Comparison of ENCODE assay signal across 17 cellular contexts in the genomic region with DNA sequence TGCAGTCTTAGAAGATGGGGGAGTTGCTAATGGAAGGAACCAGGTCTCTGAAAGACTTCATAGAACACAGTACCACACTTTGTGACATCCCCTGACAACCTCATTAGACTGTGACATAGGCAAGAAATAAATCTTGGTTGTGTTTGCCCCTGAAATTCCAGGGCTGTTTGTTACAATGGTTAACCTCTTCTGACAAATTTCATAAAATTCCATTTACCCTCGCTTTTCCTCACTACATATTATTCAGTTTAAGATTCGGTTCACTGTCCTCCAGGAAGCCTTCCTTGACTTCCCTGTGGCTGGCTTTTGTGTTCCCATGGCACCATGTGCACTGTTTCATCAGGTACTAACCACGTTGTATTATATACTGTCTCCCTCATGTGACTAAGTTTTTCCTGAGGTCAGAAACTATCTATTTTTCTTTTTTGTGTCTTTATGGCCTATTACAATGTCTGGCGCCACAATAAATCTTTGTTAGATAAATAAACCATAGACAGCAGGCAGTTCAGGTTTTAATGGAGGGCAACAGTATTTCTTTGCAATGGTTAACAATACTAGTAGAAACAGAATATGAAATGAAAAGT. TPM values are rescaled to one million over a fixed set of nuclear protein-coding genes. Genes with fewer than 3 reads are reported as not detected.
DNase-seq lines count a peak whose midpoint lies in the region; ATAC-seq, FAIRE-seq and TF ChIP-seq lines count a peak whose summit lies in the region.
"Had no signal": no experiment of that assay in that cellular context is flagged by ENCODE, and none has a peak within 500 bp of the region (broad histone marks: within the 10 kb centered on the region; RNA-seq: fewer than 3 reads in every experiment).

No MANE protein-coding gene starts in this region.

- no peaks in the 10 kb centered on the region; the same call in 1 of the 2 replicates for H3K9me3 ChIP-seq in HEK293 (ENCODE audit: control insufficient read depth, insufficient read depth, low read depth, low read length)
- no peaks in the 10 kb centered on the region for H3K9me3 ChIP-seq in OCI-LY1 (ENCODE audit: low read length)
- H3K9me3 ChIP-seq in endothelial cell of umbilical vein (replicated peaks; ENCODE audit: control insufficient read depth, insufficient read depth, low read length), result no peaks in the 10 kb centered on the region
- no peaks in the 10 kb centered on the region for H3K9me3 ChIP-seq in transverse colon

- TF ChIP-seq POLR2A in endothelial cell of umbilical vein (IDR thresholded peaks at IDR 0.05; ENCODE audit: low read depth, low read length) (no peak), transverse colon (IDR thresholded peaks at IDR 0.05) (no peak)

- no peaks in the 10 kb centered on the region for H3K9me2 ChIP-seq in OCI-LY1 (ENCODE audit: low read depth, low read length)

- FAIRE-seq in endothelial cell of umbilical vein (lab: Jason Lieb, UNC), result no peak

- H3K4me1 Mint-ChIP-seq in activated T-cell treated with anti-CD3 and anti-CD28 coated beads, Interleukin-2, amount 50 U/mL, for 72 hours (ENCODE audit: low read depth), result peaks cover 5% of the 10 kb centered on the region
- H3K4me1 Mint-ChIP-seq: GM23338 had no signal

- dilution Hi-C loops in endothelial cell of umbilical vein (cut with MboI; ENCODE audit: extremely low pct_ligation_motif_present, low sequenced_read_pairs), result no loop called here

- 50 to 55% methylated on average over 1 to 4 of the region's 4 CpGs for WGBS in transverse colon (ENCODE audit: low coverage in 1 of 2), 2 donors

- H3K27me3 ChIP-seq in OCI-LY1 (ENCODE audit: insufficient read depth, low read length), result no peaks in the 10 kb centered on the region
- H3K27me3 ChIP-seq in endothelial cell of umbilical vein (ENCODE audit: control insufficient read depth in 2 of 2, insufficient read depth in 2 of 2, low read length in 2 of 2), result no peaks in the 10 kb centered on the region
- no peaks in the 10 kb centered on the region for H3K27me3 ChIP-seq in transverse colon

- peaks cover 15% of the 10 kb centered on the region for H3K27me3 Mint-ChIP-seq in activated T-cell treated with anti-CD3 and anti-CD28 coated beads, Interleukin-2, amount 50 U/mL, for 72 hours (ENCODE audit: low read depth)

- H3K27ac Mint-ChIP-seq in activated T-cell treated with anti-CD3 and anti-CD28 coated beads, Interleukin-2, amount 50 U/mL, for 72 hours, result no peak overlapping the region
- H3K27ac Mint-ChIP-seq: CD8-positive, alpha-beta memory T cell; GM23338; T-cell had no signal

- ATAC-seq in activated T-cell treated with anti-CD3 and anti-CD28 coated beads, Interleukin-2, amount 50 U/mL, for 72 hours (replicated peaks in 1 of 2), result no peak
- ATAC-seq in GM21825 (IDR thresholded peaks at IDR 0.05; ENCODE audit: unreplicated experiment), result no peak
- ATAC-seq: GM23338, PC-3, T-cell had no signal

- H3K9ac ChIP-seq in OCI-LY1 (ENCODE audit: low read length) (no peak overlapping the region), endothelial cell of umbilical vein (replicated peaks; ENCODE audit: extremely low read depth, insufficient read depth, low read length) (no peak overlapping the region)

- H3K9me1 ChIP-seq in endothelial cell of umbilical vein (replicated peaks; ENCODE audit: control insufficient read depth, extremely low read depth, insufficient read depth, low read length), result no peaks in the 10 kb centered on the region

- no peaks in the 10 kb centered on the region for H3F3A ChIP-seq in OCI-LY1 (ENCODE audit: insufficient read depth, low read length)

- no peak overlapping the region for H3K4me3 ChIP-seq in HEK293 (ENCODE audit: low read depth, low read length)
- H3K4me3 ChIP-seq in OCI-LY1 (ENCODE audit: low read depth, low read length, poor library complexity, severe bottlenecking), result no peak overlapping the region
- no peak overlapping the region for H3K4me3 ChIP-seq in endothelial cell of umbilical vein (replicated peaks in 1 of 3; ENCODE audit: insufficient read depth in 1 of 3, low read depth in 1 of 3, low read length in 3 of 3)
- no peak overlapping the region for H3K4me3 ChIP-seq in transverse colon
- H3K4me3 ChIP-seq: GM23338 had no signal

- H3K79me2 ChIP-seq in OCI-LY1 (ENCODE audit: insufficient read depth, low read length) (no peaks in the 10 kb centered on the region), endothelial cell of umbilical vein (ENCODE audit: control insufficient read depth, insufficient read depth, low read length) (no peaks in the 10 kb centered on the region)

- BruUV-seq in endothelial cell of umbilical vein (replicated peaks; lab: Mats Ljungman, UMichigan), result no TSS peak

- H3K9me3 Mint-ChIP-seq in activated T-cell treated with anti-CD3 and anti-CD28 coated beads, Interleukin-2, amount 50 U/mL, for 72 hours, result peaks cover 0 to 2% of the 10 kb centered on the region in 2 donors
- H3K9me3 Mint-ChIP-seq: CD8-positive, alpha-beta memory T cell; GM23338 had no signal

- intact Hi-C loops in endothelial cell of umbilical vein (cut with micrococcal nuclease), result no loop called here
- intact Hi-C loops in transverse colon (cut with DNase I; ENCODE audit: low total_unique reads), result no loop called here

- no peak for TF ChIP-seq EP300 in transverse colon (IDR thresholded peaks at IDR 0.05; ENCODE audit: low read depth)

- TF ChIP-seq CTCF in HEK293 (tag by site-specific recombination; IDR thresholded peaks at IDR 0.05) (no peak), OCI-LY1 (IDR thresholded peaks at IDR 0.05; ENCODE audit: low read length) (no peak), endothelial cell of umbilical vein (IDR thresholded peaks at IDR 0.05; ENCODE audit: extremely low read depth in 1 of 2, insufficient read depth in 1 of 2, low read depth in 1 of 2, low read length in 2 of 2) (no peak), transverse colon (IDR thresholded peaks at IDR 0.05) (no peak)

- H3K36me3 Mint-ChIP-seq in activated T-cell treated with anti-CD3 and anti-CD28 coated beads, Interleukin-2, amount 50 U/mL, for 72 hours (ENCODE audit: insufficient read depth in 2 of 2), result no peaks in the 10 kb centered on the region
- H3K36me3 Mint-ChIP-seq: CD8-positive, alpha-beta memory T cell; T-cell had no signal

- CTCF ChIA-PET in HEK293 (lab: Yijun Ruan, JAX), result interaction anchor here (0.9 kb wide), 1 partner anchor 8 kb away, joined by 4 read pairs; no protein-coding TSS in a partner anchor
- CTCF ChIA-PET in endothelial cell of umbilical vein (lab: Charles Lee), result no interaction called here

- H3K4me2 ChIP-seq in OCI-LY1 (ENCODE audit: low read length), result no peak overlapping the region
- H3K4me2 ChIP-seq in endothelial cell of umbilical vein (ENCODE audit: insufficient read depth, low read length), result no peak overlapping the region
- H3K4me2 ChIP-seq: GM23338 had no signal

- H3K36me3 ChIP-seq in HEK293 (ENCODE audit: control insufficient read depth in 2 of 2, insufficient read depth in 1 of 2, low read length in 2 of 2), result no peaks in the 10 kb centered on the region
- H3K36me3 ChIP-seq in OCI-LY1 (ENCODE audit: insufficient read depth, low read length), result no peaks in the 10 kb centered on the region
- H3K36me3 ChIP-seq in endothelial cell of umbilical vein (ENCODE audit: control insufficient read depth in 2 of 2, extremely low read depth in 1 of 2, insufficient read depth in 2 of 2, low read length in 2 of 2), result no peaks in the 10 kb centered on the region
- no peaks in the 10 kb centered on the region for H3K36me3 ChIP-seq in transverse colon

- DNase-seq in endothelial cell of umbilical vein (ENCODE audit: low read depth, low spot score) (peak; percentile 26), transverse colon (no peak), OCI-M1 (lab: John Stamatoyannopoulos, UW) (no peak)
- DNase-seq in activated T-cell treated with anti-CD3 and anti-CD28 coated beads, Interleukin-2, amount 50 U/mL, for 72 hours, result no peak
- DNase-seq: CD8-positive, alpha-beta memory T cell; GF-D8; NCI-H2029 treated with DMSO at 0.1 percent for 48 hours; NCI-H510A treated with DMSO at 0.1 percent for 48 hours; NK-92 treated with Interleukin-12 subunit alpha and Interleukin-12 subunit beta, amount 100 ng/mL, for 24 hours; PC-3; T-cell had no signal

- no peaks in the 10 kb centered on the region for H4K20me1 ChIP-seq in OCI-LY1 (ENCODE audit: insufficient read depth, low read length)
- no peaks in the 10 kb centered on the region for H4K20me1 ChIP-seq in endothelial cell of umbilical vein (replicated peaks; ENCODE audit: control insufficient read depth, extremely low read depth, insufficient read depth, low read length)

- H3K27ac ChIP-seq in HEK293 (ENCODE audit: extremely low read depth, low read depth, low read length), result peak overlapping the region; percentile 82
- H3K27ac ChIP-seq in OCI-LY1 (ENCODE audit: low read depth, low read length, poor library complexity, severe bottlenecking), result peak overlapping the region; percentile 57
- H3K27ac ChIP-seq in endothelial cell of umbilical vein (ENCODE audit: insufficient read depth, low read depth, low read length), result no peak overlapping the region
- peak overlapping the region in 3 of 4 donors; percentile 26 to 55 (median 31) for H3K27ac ChIP-seq in transverse colon

- H3K4me1 ChIP-seq in HEK293 (ENCODE audit: control insufficient read depth, insufficient read depth, low read length) (peaks cover 20% of the 10 kb centered on the region), OCI-LY1 (ENCODE audit: insufficient read depth, low read length, severe bottlenecking) (peaks cover 41% of the 10 kb centered on the region), endothelial cell of umbilical vein (ENCODE audit: control insufficient read depth, extremely low read depth, insufficient read depth, low read length) (no peaks in the 10 kb centered on the region), transverse colon (peaks cover 0 to 4% (median 0%) of the 10 kb centered on the region in 4 donors)

- POLR2A ChIA-PET in HEK293 (lab: Yijun Ruan, JAX), result no interaction called here
- POLR2A ChIA-PET in endothelial cell of umbilical vein (lab: Charles Lee), result no interaction called here

- in situ Hi-C loops in transverse colon (cut with MboI; ENCODE audit: low pct_ligation_motif_present in 1 of 4, low pct_unique_long_range_greater_than_20kb in 1 of 4, low sequenced_read_pairs in 3 of 4), result loop anchor here in 3 of 4 donors (25.0 kb wide), 2 partner anchors 222 to 278 kb away; a partner anchor contains a TSS

- H3K4me3 Mint-ChIP-seq in activated T-cell treated with anti-CD3 and anti-CD28 coated beads, Interleukin-2, amount 50 U/mL, for 72 hours, result no peak overlapping the region
- H3K4me3 Mint-ChIP-seq: CD8-positive, alpha-beta memory T cell; GM23338; T-cell had no signal

- H2AFZ ChIP-seq in OCI-LY1 (ENCODE audit: low read length) (no peak overlapping the region), endothelial cell of umbilical vein (ENCODE audit: low read depth, low read length) (no peak overlapping the region)
- H2AFZ ChIP-seq: GM23338 had no signal

RNA-seq across cellular contexts. Expression of a gene that starts 54.2 kb away (rescaled TPM):
- not detected in 2 replicates for total RNA-seq in endothelial cell of umbilical vein
- polyA plus RNA-seq in endothelial cell of umbilical vein, result not detected in 2 replicates
- polyA plus RNA-seq in endothelial cell of umbilical vein (2011; cell fraction: cytosol; rRNA removed), result not detected in 2 replicates
- not detected in 2 replicates for polyA plus RNA-seq in endothelial cell of umbilical vein (2011; cell fraction: nucleus; rRNA removed)
- polyA plus RNA-seq in endothelial cell of umbilical vein (2012), result not detected in 2 replicates
- not detected in 2 replicates for polyA minus RNA-seq in endothelial cell of umbilical vein
- polyA minus RNA-seq in endothelial cell of umbilical vein (2011; cell fraction: cytosol; rRNA and poly(A)+ RNA removed), result not detected
- polyA minus RNA-seq in endothelial cell of umbilical vein (2011; cell fraction: nucleus; rRNA and poly(A)+ RNA removed), result not detected in 2 replicates
- total RNA-seq in transverse colon, result not detected
- not detected for total RNA-seq in activated T-cell treated with anti-CD3 and anti-CD28 coated beads, Interleukin-2, amount 50 U/mL, for 72 hours
- total RNA-seq: CD8-positive, alpha-beta memory T cell; GM23338; PC-3; SK-MEL-5; T-cell had no signal
- polyA plus RNA-seq: BJ; CD8-positive, alpha-beta memory T cell; GM23338 had no signal
